ENCODE assay signal across 8 cellular contexts in the genomic region with DNA sequence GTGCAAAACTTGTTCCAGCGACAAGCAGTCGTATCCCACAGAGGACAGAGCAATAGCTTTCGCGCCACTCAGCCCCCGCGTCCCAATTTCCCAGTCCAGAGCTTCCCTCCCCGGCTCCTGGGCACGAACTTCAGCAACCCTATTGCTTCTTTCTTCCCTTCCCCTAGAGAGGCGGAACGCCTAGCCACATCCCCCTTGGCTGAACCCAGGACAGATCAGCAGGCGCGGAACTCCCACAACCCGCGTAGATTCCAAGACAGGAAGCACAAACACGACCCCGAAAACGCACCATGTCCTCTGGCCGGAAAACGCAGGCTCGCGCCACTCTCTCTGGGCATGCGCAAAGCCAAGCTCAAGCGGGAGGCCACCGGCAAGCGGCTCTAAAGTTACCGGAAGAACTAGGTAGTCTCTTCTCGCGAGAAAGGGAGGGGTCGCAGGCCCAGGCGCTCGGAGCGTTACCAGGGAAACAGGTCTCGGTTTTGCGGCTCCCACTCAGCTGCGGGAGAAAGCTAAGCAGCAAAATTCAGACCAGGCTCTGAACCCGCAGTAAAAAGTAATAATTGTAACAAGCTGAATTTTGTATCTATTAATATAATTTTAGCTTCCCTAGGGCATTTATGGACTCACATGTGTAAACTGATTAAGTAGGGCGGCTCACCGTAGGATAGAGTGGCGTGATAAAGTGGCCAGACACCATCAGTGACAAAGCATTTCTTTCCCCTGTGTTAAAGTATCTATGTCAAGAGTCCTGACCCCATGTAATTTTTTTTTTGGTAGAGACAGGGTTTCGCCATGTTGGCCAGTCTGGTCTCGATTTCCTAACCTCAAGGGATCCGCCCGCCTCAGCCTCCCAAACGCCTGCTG. TPM values are rescaled to one million over a fixed set of nuclear protein-coding genes. Genes with fewer than 3 reads are reported as not detected.
DNase-seq lines count a peak whose midpoint lies in the region; ATAC-seq and TF ChIP-seq lines count a peak whose summit lies in the region.

A gene (minus strand): TSS at position 323 of the 864 bp plus-strand sequence. CDS start 31 bp downstream, at position 292.

- peak; percentile 99 for ATAC-seq in HG02678 (IDR thresholded peaks at IDR 0.05; ENCODE audit: unreplicated experiment)
- peak; percentile 97 for ATAC-seq in activated naive CD8-positive, alpha-beta T cell treated with anti-CD3 and anti-CD28 coated beads, Interleukin-2, amount 10 ng/mL, durations not matched to agents 7 days and 5 days (ENCODE audit: low read depth)

- H3K36me3 Mint-ChIP-seq in activated naive CD8-positive, alpha-beta T cell treated with anti-CD3 and anti-CD28 coated beads, Interleukin-2, amount 10 ng/mL, durations not matched to agents 7 days and 5 days, result peaks cover 22% of the 10 kb centered on the region
- peaks cover 19% of the 10 kb centered on the region for H3K36me3 Mint-ChIP-seq in osteocyte (ENCODE audit: unreplicated experiment)

- intact Hi-C loops in head of caudate nucleus (cut with DNase I), result no loop called here
- intact Hi-C loops in thyroid gland (cut with DNase I), result loop anchor here (10.0 kb wide), 1 partner anchor 131 kb away; a partner anchor contains a TSS

- no peaks in the 10 kb centered on the region for H3K9me2 ChIP-seq in SU-DHL-6 (replicated peaks; ENCODE audit: insufficient read depth, low read length)

- peak within 1 kb of the TSS; percentile 96 for H3K9ac ChIP-seq in SU-DHL-6 (ENCODE audit: low read length)

- H3K4me3 ChIP-seq in SU-DHL-6 (ENCODE audit: insufficient read depth, low read length, poor library complexity, severe bottlenecking), result peak within 1 kb of the TSS; percentile 98
- peak within 1 kb of the TSS; percentile 54 to 100 (median 57) for H3K4me3 ChIP-seq in thyroid gland (replicated peaks in 1 of 3)

- TF ChIP-seq CTCF in SU-DHL-6 (IDR thresholded peaks at IDR 0.05; ENCODE audit: insufficient read depth, low read length, poor library complexity, severe bottlenecking) (no peak), osteocyte (IDR thresholded peaks at IDR 0.05) (no peak), thyroid gland (IDR thresholded peaks at IDR 0.05) (no peak)

- H3K4me2 ChIP-seq in SU-DHL-6 (ENCODE audit: low read depth, low read length, poor library complexity, severe bottlenecking), result peak within 1 kb of the TSS; percentile 86

- POLR2A ChIA-PET in activated naive CD8-positive, alpha-beta T cell treated with anti-CD3 and anti-CD28 coated beads, Interleukin-2, amount 10 ng/mL, durations not matched to agents 7 days and 5 days (lab: Charles Lee), result interaction anchor here (0.6 to 1.8 kb wide), 17 partner anchors 10 to 579 kb away, joined by 3 to 19 read pairs (median 3); a partner anchor contains a TSS

- no peaks in the 10 kb centered on the region for H3K27me3 Mint-ChIP-seq in activated naive CD8-positive, alpha-beta T cell treated with anti-CD3 and anti-CD28 coated beads, Interleukin-2, amount 10 ng/mL, durations not matched to agents 7 days and 5 days
- H3K27me3 Mint-ChIP-seq in osteocyte (ENCODE audit: unreplicated experiment), result no peaks in the 10 kb centered on the region

- H3K27ac ChIP-seq in SU-DHL-6 (ENCODE audit: low read depth, low read length) (peak within 1 kb of the TSS; percentile 78), thyroid gland (peak within 1 kb of the TSS; percentile 70 to 91 (median 82))

- H3K27me3 ChIP-seq in SU-DHL-6 (ENCODE audit: low read length) (no peaks in the 10 kb centered on the region), thyroid gland (no peaks in the 10 kb centered on the region)

- H3K36me3 ChIP-seq in SU-DHL-6 (ENCODE audit: low read length) (peaks cover 27% of the 10 kb centered on the region), thyroid gland (peaks cover 13% of the 10 kb centered on the region in 2 donors)

- H3K4me1 ChIP-seq in thyroid gland, result peaks cover 0 to 7% of the 10 kb centered on the region in 2 donors

- WGBS in thyroid gland, 2 donors, result 12 to 14% methylated on average over 39 to 44 of the region's 44 CpGs

- peak within 1 kb of the TSS; percentile 97 for H3K27ac Mint-ChIP-seq in activated naive CD8-positive, alpha-beta T cell treated with anti-CD3 and anti-CD28 coated beads, Interleukin-2, amount 10 ng/mL, durations not matched to agents 7 days and 5 days
- peak within 1 kb of the TSS; percentile 97 for H3K27ac Mint-ChIP-seq in osteocyte (ENCODE audit: unreplicated experiment)

- peak within 1 kb of the TSS; percentile 84 for H2AFZ ChIP-seq in SU-DHL-6 (ENCODE audit: low read depth, low read length, severe bottlenecking)

- peaks cover 10% of the 10 kb centered on the region for H3K4me1 Mint-ChIP-seq in activated naive CD8-positive, alpha-beta T cell treated with anti-CD3 and anti-CD28 coated beads, Interleukin-2, amount 10 ng/mL, durations not matched to agents 7 days and 5 days
- peaks cover 22% of the 10 kb centered on the region for H3K4me1 Mint-ChIP-seq in osteocyte (ENCODE audit: unreplicated experiment)

- no peaks in the 10 kb centered on the region for H4K20me1 ChIP-seq in SU-DHL-6 (ENCODE audit: low read depth, low read length)

- H3K9me3 Mint-ChIP-seq in activated naive CD8-positive, alpha-beta T cell treated with anti-CD3 and anti-CD28 coated beads, Interleukin-2, amount 10 ng/mL, durations not matched to agents 7 days and 5 days, result no peaks in the 10 kb centered on the region
- no peaks in the 10 kb centered on the region for H3K9me3 Mint-ChIP-seq in osteocyte (ENCODE audit: unreplicated experiment)

- TF ChIP-seq POLR2A in GM10847 (IDR thresholded peaks at IDR 0.05; ENCODE audit: extremely low read depth, insufficient read length) (peak; percentile 90), thyroid gland (IDR thresholded peaks at IDR 0.05) (peak in 1 of 2 donors; percentile 75)

- H3K9me3 ChIP-seq in SU-DHL-6 (ENCODE audit: insufficient read depth, low read length), result no peaks in the 10 kb centered on the region
- H3K9me3 ChIP-seq in thyroid gland, result no peaks in the 10 kb centered on the region

- H3F3A ChIP-seq in SU-DHL-6 (ENCODE audit: insufficient read depth), result peaks cover 6% of the 10 kb centered on the region; the same call in 1 of the 2 replicates

- peak within 1 kb of the TSS; percentile 96 for H3K4me3 Mint-ChIP-seq in activated naive CD8-positive, alpha-beta T cell treated with anti-CD3 and anti-CD28 coated beads, Interleukin-2, amount 10 ng/mL, durations not matched to agents 7 days and 5 days
- peak within 1 kb of the TSS; percentile 90 for H3K4me3 Mint-ChIP-seq in osteocyte (ENCODE audit: unreplicated experiment)

- peaks cover 24% of the 10 kb centered on the region for H3K79me2 ChIP-seq in SU-DHL-6 (ENCODE audit: insufficient read depth, low read length)

- DNase-seq in NCI-H128 (lab: John Stamatoyannopoulos, UW; ENCODE audit: unreplicated experiment) (peak; percentile 97), head of caudate nucleus (peak; percentile 91 to 98 (median 95)), osteocyte (ENCODE audit: extremely low spot score, unreplicated experiment) (peak; percentile 99), thyroid gland (peak; percentile 95)
- DNase-seq in activated naive CD8-positive, alpha-beta T cell treated with anti-CD3 and anti-CD28 coated beads, Interleukin-2, amount 10 ng/mL, durations not matched to agents 7 days and 5 days, result peak; percentile 89

RNA-seq across cellular contexts. Expression of the gene that starts here (rescaled TPM):
- 10 to 100 TPM; 39.5 to 43.9 TPM for total RNA-seq in activated naive CD8-positive, alpha-beta T cell treated with anti-CD3 and anti-CD28 coated beads, Interleukin-2, amount 10 ng/mL, durations not matched to agents 7 days and 5 days
- total RNA-seq in osteocyte (22.7 and 23.4 TPM in 2 replicates), thyroid gland (10 to 100 TPM; 19.5 to 28.0 (median 24.5) TPM)

Comparison
In these comparisons a context has a peak if more than half of its experiments do, and no peak if none do; other contexts are left out.
1. Peak in every context shown above with its lines: DNase-seq, ATAC-seq, H3K4me3 ChIP-seq and H3K27ac ChIP-seq.